Comparison of ENCODE assay signal across 12 cellular contexts in the genomic region with DNA sequence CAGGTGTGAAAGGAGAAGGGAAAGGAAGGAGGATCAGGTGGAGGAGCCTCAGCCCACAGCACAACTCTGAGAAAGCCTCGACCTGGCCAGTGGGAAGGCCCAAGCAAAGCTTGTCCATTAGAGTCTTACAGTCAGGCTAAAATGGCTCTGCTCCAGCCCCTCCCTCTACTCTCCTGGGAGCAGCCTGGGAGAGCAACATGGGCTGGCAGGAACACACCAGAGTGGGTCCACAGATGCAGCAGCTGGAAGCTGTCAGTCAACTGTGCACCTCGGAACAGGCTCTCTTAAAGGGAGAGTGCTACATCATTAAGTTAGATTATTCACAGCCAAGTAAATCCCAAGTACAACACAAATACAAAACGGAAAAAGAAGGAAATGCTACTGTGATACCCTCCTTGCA.
DNase-seq lines count a peak whose midpoint lies in the region; TF ChIP-seq lines count a peak whose summit lies in the region.
"Had no signal": no experiment of that assay in that cellular context is flagged by ENCODE, and none has a peak within 500 bp of the region (broad histone marks: within the 10 kb centered on the region; RNA-seq: fewer than 3 reads in every experiment).

No MANE protein-coding gene starts in this region.

- H3K36me3 Mint-ChIP-seq in osteocyte (ENCODE audit: unreplicated experiment), result peaks cover 18% of the 10 kb centered on the region
- peaks cover 19% of the 10 kb centered on the region for H3K36me3 Mint-ChIP-seq in activated CD4-positive, alpha-beta T cell treated with anti-CD3 and anti-CD28 coated beads, Interleukin-2, amount 10 ng/mL, durations not matched to agents 7 days and 5 days (ENCODE audit: low read depth)

- no peaks in the 10 kb centered on the region for H3K9me3 Mint-ChIP-seq in osteocyte (ENCODE audit: unreplicated experiment)
- H3K9me3 Mint-ChIP-seq in activated CD4-positive, alpha-beta T cell treated with anti-CD3 and anti-CD28 coated beads, Interleukin-2, amount 10 ng/mL, durations not matched to agents 7 days and 5 days, result no peaks in the 10 kb centered on the region
- H3K9me3 Mint-ChIP-seq: CD14-positive monocyte had no signal

- TF ChIP-seq CTCF in osteocyte (IDR thresholded peaks at IDR 0.05), result no peak

- H3K4me1 Mint-ChIP-seq in osteocyte (ENCODE audit: unreplicated experiment), result peaks cover 14% of the 10 kb centered on the region
- peaks cover 21% of the 10 kb centered on the region for H3K4me1 Mint-ChIP-seq in activated CD4-positive, alpha-beta T cell treated with anti-CD3 and anti-CD28 coated beads, Interleukin-2, amount 10 ng/mL, durations not matched to agents 7 days and 5 days
- H3K4me1 Mint-ChIP-seq: CD14-positive monocyte had no signal

- POLR2A ChIA-PET in activated CD4-positive, alpha-beta T cell treated with anti-CD3 and anti-CD28 coated beads, Interleukin-2, amount 10 ng/mL, durations not matched to agents 7 days and 5 days (lab: Charles Lee), result no interaction called here

- no peaks in the 10 kb centered on the region for H3K27me3 Mint-ChIP-seq in osteocyte (ENCODE audit: unreplicated experiment)
- no peaks in the 10 kb centered on the region for H3K27me3 Mint-ChIP-seq in activated CD4-positive, alpha-beta T cell treated with anti-CD3 and anti-CD28 coated beads, Interleukin-2, amount 10 ng/mL, durations not matched to agents 7 days and 5 days

- H3K4me3 Mint-ChIP-seq in osteocyte (ENCODE audit: unreplicated experiment), result no peak overlapping the region
- H3K4me3 Mint-ChIP-seq in activated CD4-positive, alpha-beta T cell treated with anti-CD3 and anti-CD28 coated beads, Interleukin-2, amount 10 ng/mL, durations not matched to agents 7 days and 5 days, result no peak overlapping the region
- H3K4me3 Mint-ChIP-seq: CD14-positive monocyte had no signal

- peak overlapping the region; percentile 39 for H3K27ac Mint-ChIP-seq in osteocyte (ENCODE audit: unreplicated experiment)
- no peak overlapping the region for H3K27ac Mint-ChIP-seq in activated CD4-positive, alpha-beta T cell treated with anti-CD3 and anti-CD28 coated beads, Interleukin-2, amount 10 ng/mL, durations not matched to agents 7 days and 5 days

- DNase-seq in D341Med (ENCODE audit: low spot score) (peak; percentile 38), NCI-H69 (lab: John Stamatoyannopoulos, UW) (peak; percentile 11), fibroblast of the conjunctiva (ENCODE audit: low read depth) (peak; percentile 56), osteocyte (ENCODE audit: extremely low spot score, unreplicated experiment) (no peak), amygdala (lab: John Stamatoyannopoulos, UW) (no peak), SW480 (ENCODE audit: low spot score) (no peak)
- DNase-seq in activated CD4-positive, alpha-beta T cell treated with anti-CD3 and anti-CD28 coated beads, Interleukin-2, amount 10 ng/mL, durations not matched to agents 7 days and 5 days, result no peak
- DNase-seq: activated gamma-delta T cell, Peyer's patch, SW 1271, WERI-Rb-1 had no signal

- CTCF ChIA-PET in activated CD4-positive, alpha-beta T cell treated with anti-CD3 and anti-CD28 coated beads, Interleukin-2, amount 10 ng/mL, durations not matched to agents 7 days and 5 days (lab: Charles Lee), result interaction anchor here (1.5 to 1.9 kb wide), 2 partner anchors 14 to 19 kb away, joined by 3 to 7 read pairs; no protein-coding TSS in a partner anchor

Comparison
In these comparisons a context has a peak if more than half of its experiments do, and no peak if none do; other contexts are left out.
1. DNase-seq: peak in D341Med (single experiment), NCI-H69 (single experiment) and fibroblast of the conjunctiva (single experiment); none in osteocyte (single experiment), amygdala (0 of 56), SW480 (single experiment) and activated CD4-positive, alpha-beta T cell treated with anti-CD3 and anti-CD28 coated beads, Interleukin-2, amount 10 ng/mL, durations not matched to agents 7 days and 5 days (single experiment).